In genomic region chr1:29711582-29712274, GRCh38 we compare ENCODE assay signal across 10 cellular contexts.
A peak's percentile ranks its signal among the peaks of the same experiment; 100 is the strongest.
DNase-seq lines count a peak whose midpoint lies in the region; TF ChIP-seq lines count a peak whose summit lies in the region.
"Had no signal": no experiment of that assay in that cellular context is flagged by ENCODE, and none has a peak within 500 bp of the region (broad histone marks: within the 10 kb centered on the region; RNA-seq: fewer than 3 reads in every experiment).

No MANE protein-coding gene starts in this region.

- H3K36me3 Mint-ChIP-seq in activated T-cell treated with anti-CD3 and anti-CD28 coated beads, Interleukin-2, amount 50 U/mL, for 24 hours (ENCODE audit: low read depth): no peaks in the 10 kb centered on the region

- CTCF ChIA-PET in mammary epithelial cell (lab: Charles Lee; ENCODE audit: low non-redundant PET): no interaction called here

- H3K4me3 Mint-ChIP-seq in activated T-cell treated with anti-CD3 and anti-CD28 coated beads, Interleukin-2, amount 50 U/mL, for 24 hours: no peak overlapping the region
- H3K4me3 Mint-ChIP-seq: CD4-positive, alpha-beta T cell had no signal

- in situ Hi-C loops in mammary epithelial cell (cut with MboI; ENCODE audit: low sequenced_read_pairs in 2 of 2): loop anchor here (25.0 kb wide), 2 partner anchors 474 to 1001 kb away; partner anchors contain the start of genes MECR (in 2 of the 2), PTPRU (in 2 of the 2) and MATN1 (in 1 of the 2)

- no peak for TF ChIP-seq CTCF in mammary epithelial cell (conservative IDR thresholded peaks at IDR 0.05 in 1 of 2, IDR thresholded peaks at IDR 0.05 in 1 of 2; ENCODE audit: extremely low read depth in 1 of 2, insufficient read depth in 1 of 2, low read depth in 1 of 2, low read length in 2 of 2)
- no peak for TF ChIP-seq CTCF in BE2C (IDR thresholded peaks at IDR 0.05; ENCODE audit: low read depth, low read length)

- peak overlapping the region; percentile 12 for H3K4me2 ChIP-seq in mammary epithelial cell (ENCODE audit: insufficient read depth, low read depth, low read length)
- H3K4me2 ChIP-seq: hepatocyte had no signal

- no peaks in the 10 kb centered on the region for H3K79me2 ChIP-seq in mammary epithelial cell (ENCODE audit: insufficient read depth, low read length)
- H3K79me2 ChIP-seq: hepatocyte had no signal

- H3K4me1 Mint-ChIP-seq in activated T-cell treated with anti-CD3 and anti-CD28 coated beads, Interleukin-2, amount 50 U/mL, for 24 hours (ENCODE audit: low read depth): peaks cover 31% of the 10 kb centered on the region

- no peak overlapping the region for H3K4me3 ChIP-seq in mammary epithelial cell (replicated peaks in 1 of 3; ENCODE audit: insufficient read depth in 1 of 3, low read depth in 2 of 3, low read length in 3 of 3)
- H3K4me3 ChIP-seq in BE2C (ENCODE audit: low read depth, low read length): no peak overlapping the region
- H3K4me3 ChIP-seq: hepatocyte had no signal

- no peaks in the 10 kb centered on the region for H4K20me1 ChIP-seq in mammary epithelial cell (ENCODE audit: insufficient read depth, low read length)

- no peak overlapping the region for H3K9ac ChIP-seq in mammary epithelial cell (ENCODE audit: insufficient read depth, low read length)

- DNase-seq in activated T-cell treated with anti-CD3 and anti-CD28 coated beads, Interleukin-2, amount 50 U/mL, for 24 hours: no peak
- no peak for DNase-seq in activated T-cell treated with anti-CD3 and anti-CD28 coated beads, Interleukin-2, amount 50 U/mL, for 1 hour
- peak; percentile 1 for DNase-seq in HS-27A (ENCODE audit: low read depth)
- peak; percentile 73 for DNase-seq in mammary epithelial cell
- DNase-seq in stimulated activated CD8-positive, alpha-beta memory T cell treated with anti-CD3 and anti-CD28 coated beads, Interleukin-4, amount 100 ng/mL, for 48 hours: peak; percentile 67
- DNase-seq in globus pallidus (ENCODE audit: low spot score): no peak
- DNase-seq in BE2C: no peak
- no peak for DNase-seq in activated gamma-delta T cell (lab: John Stamatoyannopoulos, UW)
- DNase-seq: CD4-positive, alpha-beta T cell had no signal

- H2AFZ ChIP-seq in mammary epithelial cell (ENCODE audit: low read depth, low read length): peak overlapping the region; percentile 29
- H2AFZ ChIP-seq: hepatocyte had no signal

- H3K9me3 Mint-ChIP-seq in activated T-cell treated with anti-CD3 and anti-CD28 coated beads, Interleukin-2, amount 50 U/mL, for 24 hours: no peaks in the 10 kb centered on the region
- H3K9me3 Mint-ChIP-seq: CD4-positive, alpha-beta T cell had no signal

- no peaks in the 10 kb centered on the region for H3K27me3 ChIP-seq in mammary epithelial cell (ENCODE audit: insufficient read depth, low read length)
- H3K27me3 ChIP-seq in BE2C: no peaks in the 10 kb centered on the region

- intact Hi-C loops in mammary epithelial cell (cut with micrococcal nuclease): loop anchor here (5.0 kb wide), 1 partner anchor 329 kb away; no protein-coding TSS in a partner anchor

- no TSS peak for BruUV-seq in mammary epithelial cell (replicated peaks; lab: Mats Ljungman, UMichigan)

- dilution Hi-C loops in mammary epithelial cell (cut with HindIII; ENCODE audit: low sequenced_read_pairs): loop anchor here (5.0 to 25.0 kb wide), 2 partner anchors 81 to 474 kb away; partner anchors contain the start of genes MECR and PTPRU

- no peaks in the 10 kb centered on the region for H3K36me3 ChIP-seq in mammary epithelial cell (ENCODE audit: insufficient read depth, low read length)
- no peaks in the 10 kb centered on the region for H3K36me3 ChIP-seq in BE2C

- H3K4me1 ChIP-seq in mammary epithelial cell (ENCODE audit: insufficient read depth, low read length) (peaks cover 58% of the 10 kb centered on the region), BE2C (peaks cover 11% of the 10 kb centered on the region)

- H3K27ac ChIP-seq in mammary epithelial cell (ENCODE audit: insufficient read depth, low read depth, low read length): peak overlapping the region; percentile 22
- H3K27ac ChIP-seq: hepatocyte had no signal

- WGBS in mammary epithelial cell (ENCODE audit: low coverage, missing lambda C conversion rate): 37% methylated on average over 7 of the region's 7 CpGs

- peak overlapping the region; percentile 63 for H3K27ac Mint-ChIP-seq in activated T-cell treated with anti-CD3 and anti-CD28 coated beads, Interleukin-2, amount 50 U/mL, for 24 hours
- H3K27ac Mint-ChIP-seq: CD4-positive, alpha-beta T cell had no signal

- H3K9me3 ChIP-seq in mammary epithelial cell (replicated peaks; ENCODE audit: insufficient read depth, low read length) (peaks cover 10% of the 10 kb centered on the region), BE2C (no peaks in the 10 kb centered on the region)

- H3K27me3 Mint-ChIP-seq in activated T-cell treated with anti-CD3 and anti-CD28 coated beads, Interleukin-2, amount 50 U/mL, for 24 hours: peaks cover 52% of the 10 kb centered on the region

Comparison
In these comparisons a context has a peak if more than half of its experiments do, and no peak if none do; other contexts are left out.
1. DNase-seq: peak in HS-27A (single experiment), mammary epithelial cell (single experiment) and stimulated activated CD8-positive, alpha-beta memory T cell treated with anti-CD3 and anti-CD28 coated beads, Interleukin-4, amount 100 ng/mL, for 48 hours (single experiment); none in activated T-cell treated with anti-CD3 and anti-CD28 coated beads, Interleukin-2, amount 50 U/mL, for 24 hours (single experiment), activated T-cell treated with anti-CD3 and anti-CD28 coated beads, Interleukin-2, amount 50 U/mL, for 1 hour (single experiment), globus pallidus (single experiment), BE2C (single experiment) and activated gamma-delta T cell (single experiment).